In the genomic region with DNA sequence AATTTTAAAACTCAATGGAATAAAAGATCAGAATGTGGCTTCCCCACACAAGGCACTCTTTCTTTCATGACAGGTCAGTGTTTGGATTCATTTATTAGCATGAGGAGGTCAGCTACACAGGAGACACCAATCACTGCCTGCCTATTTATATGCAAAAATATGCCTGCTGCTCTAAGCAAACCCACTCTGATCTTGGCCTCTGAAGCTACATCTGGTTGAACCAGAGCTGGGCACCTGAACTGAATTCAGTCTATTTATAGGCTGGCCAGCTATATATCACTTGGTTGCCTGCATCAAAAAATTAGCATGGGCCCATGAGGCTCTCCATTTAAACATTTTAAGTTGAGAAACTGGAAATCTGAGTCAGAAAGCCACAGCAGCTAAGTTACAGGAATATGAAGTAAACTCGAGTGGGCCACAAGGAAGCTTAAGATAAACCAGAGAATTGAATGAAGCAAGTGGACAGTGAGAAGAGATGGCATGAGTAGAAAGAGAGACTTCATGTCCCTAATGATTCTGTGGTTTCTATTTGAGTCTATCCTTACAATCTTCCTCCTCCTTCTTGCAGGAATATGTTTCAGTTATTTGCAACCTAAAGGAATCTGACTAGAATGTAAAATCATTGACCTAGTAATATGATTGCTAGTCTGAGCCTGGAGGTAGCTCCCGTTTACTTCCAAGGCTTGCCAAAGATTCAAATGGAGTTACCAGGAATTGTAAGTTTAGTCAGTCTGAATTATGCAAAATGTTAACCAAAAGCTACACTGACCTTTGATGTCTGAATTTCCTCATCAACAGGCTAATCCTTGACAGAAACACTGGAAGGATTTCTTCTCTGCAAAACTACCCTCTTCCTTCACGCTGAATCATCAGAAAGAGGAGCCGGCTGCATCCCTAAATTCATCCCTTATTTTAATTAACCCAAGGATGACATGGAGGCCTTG, we compare ENCODE assay signal across 1 cellular context.
TF ChIP-seq lines count a peak whose summit lies in the region.

No MANE protein-coding gene starts in this region.

TF ChIP-seq in HepG2, 621 proteins besides CTCF, POLR2A, EP300 and RAD21 (continued from another document):
- TF ChIP-seq ZBTB38 (CRISPR knock-in tag; IDR thresholded peaks at IDR 0.05) (no peak), JDP2 (CRISPR knock-in tag; IDR thresholded peaks at IDR 0.05; ENCODE audit: borderline replicate concordance) (no peak), FLYWCH1 (CRISPR knock-in tag; IDR thresholded peaks at IDR 0.05) (no peak), ZNF451 (CRISPR knock-in tag; IDR thresholded peaks at IDR 0.05) (no peak), MAFK (conservative IDR thresholded peaks at IDR 0.05 in 1 of 2, IDR thresholded peaks at IDR 0.05 in 1 of 2; ENCODE audit: low read length in 2 of 2) (peak in 1 of 2 experiments; percentile 4; a peak in 1 of 4 replicates)
- TF ChIP-seq, protein P1, sequence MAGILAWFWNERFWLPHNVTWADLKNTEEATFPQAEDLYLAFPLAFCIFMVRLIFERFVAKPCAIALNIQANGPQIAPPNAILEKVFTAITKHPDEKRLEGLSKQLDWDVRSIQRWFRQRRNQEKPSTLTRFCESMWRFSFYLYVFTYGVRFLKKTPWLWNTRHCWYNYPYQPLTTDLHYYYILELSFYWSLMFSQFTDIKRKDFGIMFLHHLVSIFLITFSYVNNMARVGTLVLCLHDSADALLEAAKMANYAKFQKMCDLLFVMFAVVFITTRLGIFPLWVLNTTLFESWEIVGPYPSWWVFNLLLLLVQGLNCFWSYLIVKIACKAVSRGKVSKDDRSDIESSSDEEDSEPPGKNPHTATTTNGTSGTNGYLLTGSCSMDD (CRISPR knock-in tag; IDR thresholded peaks at IDR 0.05): no peak
